In genomic region chr16:85350973-85351372, GRCh38 we compare ENCODE assay signal across 8 cellular contexts.
DNase-seq lines count a peak whose midpoint lies in the region; ATAC-seq and TF ChIP-seq lines count a peak whose summit lies in the region.

No MANE protein-coding gene starts in this region.

- intact Hi-C loops in right cardiac atrium (cut with DNase I) (no loop called here), testis (cut with DNase I; ENCODE audit: low total_unique reads) (no loop called here)

- H3K9me3 ChIP-seq in right cardiac atrium (ENCODE audit: control insufficient read depth, low read length): no peaks in the 10 kb centered on the region
- no peaks in the 10 kb centered on the region for H3K9me3 ChIP-seq in testis

- 28% methylated on average over 4 of the region's 4 CpGs for WGBS in right cardiac atrium
- WGBS in testis, 2 donors: 49 to 56% methylated on average over 4 of the region's 4 CpGs

- H3K4me1 ChIP-seq in right cardiac atrium (ENCODE audit: control insufficient read depth, insufficient read depth, low read length): peaks cover 6% of the 10 kb centered on the region
- H3K4me1 ChIP-seq in testis: peaks cover 59% of the 10 kb centered on the region

- no peak for TF ChIP-seq CTCF in testis (IDR thresholded peaks at IDR 0.05)

- peak; percentile 95 for DNase-seq in Ammon's horn (ENCODE audit: low spot score)
- peak; percentile 35 for DNase-seq in NCI-H1417 treated with DMSO at 0.1 percent for 48 hours (lab: John Stamatoyannopoulos, UW)
- DNase-seq in amygdala (lab: John Stamatoyannopoulos, UW): peak in 55 of 56 donors; percentile 29 to 96 (median 81)
- DNase-seq in right cardiac atrium: peak; percentile 83 to 91 (median 91)
- peak; percentile 96 for DNase-seq in testis
- no peak for DNase-seq in activated CD4-positive, alpha-beta T cell treated with anti-CD3 and anti-CD28 coated beads for 1 hour

- no peaks in the 10 kb centered on the region for H3K36me3 ChIP-seq in testis (ENCODE audit: low read depth, missing control alignments)

- ATAC-seq in right cardiac atrium: peak; percentile 75 to 86
- ATAC-seq in HG03159 (IDR thresholded peaks at IDR 0.05; ENCODE audit: unreplicated experiment): no peak
- ATAC-seq in HG03139 (IDR thresholded peaks at IDR 0.05; ENCODE audit: unreplicated experiment): no peak

- H3K27me3 ChIP-seq in right cardiac atrium (ENCODE audit: control insufficient read depth, insufficient read depth) (no peaks in the 10 kb centered on the region), testis (no peaks in the 10 kb centered on the region)

- TF ChIP-seq POLR2A in testis (IDR thresholded peaks at IDR 0.05): no peak

- H3K4me3 ChIP-seq in right cardiac atrium (ENCODE audit: low read length) (no peak overlapping the region), testis (no peak overlapping the region)

- H3K27ac ChIP-seq in right cardiac atrium (ENCODE audit: low read length) (no peak overlapping the region), testis (peak overlapping the region in 1 of 2 donors; percentile 56)

Comparison
In these comparisons a context has a peak if more than half of its experiments do, and no peak if none do; other contexts are left out.
1. ATAC-seq: peak in right cardiac atrium (2 of 2); none in HG03159 (single experiment) and HG03139 (single experiment).